8 cellular contexts compared by ENCODE assay signal in the genomic region with DNA sequence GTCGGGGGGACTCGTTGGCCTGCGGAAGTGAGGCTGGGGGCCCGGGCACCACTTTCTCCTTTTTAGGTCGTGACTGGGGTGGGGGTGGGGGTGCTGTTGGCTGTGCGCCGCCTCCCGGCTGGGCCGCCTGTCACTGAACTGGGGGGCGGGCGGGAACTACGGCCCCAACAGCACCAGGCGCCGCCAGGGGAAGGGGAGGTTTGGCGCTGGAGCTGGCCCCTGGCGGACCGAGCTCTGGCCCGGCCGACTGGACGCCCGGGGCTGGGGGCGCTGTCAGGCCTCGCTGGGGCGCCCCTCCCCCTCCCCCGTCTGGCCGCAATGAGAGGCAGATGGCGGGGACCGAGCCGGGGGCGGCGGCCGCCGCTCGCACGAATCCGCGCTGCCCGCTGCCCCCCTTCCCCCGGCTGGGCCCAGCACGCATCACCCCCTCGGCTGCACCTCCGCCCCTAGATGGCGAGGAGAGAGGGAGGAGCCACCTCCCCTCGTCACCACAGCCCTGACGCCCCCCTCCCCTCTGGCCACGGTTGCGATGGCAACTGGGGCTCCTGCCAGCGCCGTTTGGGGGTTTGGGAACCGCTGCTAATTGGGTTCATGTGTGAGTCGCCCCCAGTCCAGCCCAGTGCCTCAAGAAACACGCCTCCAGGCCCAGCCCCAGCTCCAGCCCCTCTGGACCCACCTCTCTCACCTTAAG. TPM values are rescaled to one million over a fixed set of nuclear protein-coding genes. Genes with fewer than 3 reads are reported as not detected.
DNase-seq lines count a peak whose midpoint lies in the region; TF ChIP-seq lines count a peak whose summit lies in the region.

No MANE protein-coding gene starts in this region.

- no peaks in the 10 kb centered on the region for H3K27me3 ChIP-seq in BLaER1
- H3K27me3 ChIP-seq in WERI-Rb-1 (ENCODE audit: insufficient read depth, low read depth, severe bottlenecking), result no peaks in the 10 kb centered on the region
- H3K27me3 ChIP-seq in muscle layer of duodenum (ENCODE audit: low read depth, low read length), result no peaks in the 10 kb centered on the region
- no peaks in the 10 kb centered on the region for H3K27me3 ChIP-seq in vagina

- CTCF ChIA-PET in HEK293 (lab: Yijun Ruan, JAX), result interaction anchor here (1.0 kb wide), 1 partner anchor 35 kb away, joined by 3 read pairs; no protein-coding TSS in a partner anchor

- H3K4me2 ChIP-seq in BLaER1, result peak overlapping the region; percentile 99

- peaks cover 14% of the 10 kb centered on the region; the same call in 1 of the 2 replicates for H4K20me1 ChIP-seq in BLaER1

- peak overlapping the region; percentile 90 for H3K9ac ChIP-seq in BLaER1

- DNase-seq in WERI-Rb-1 (peak; percentile 92), epithelial cell of esophagus (ENCODE audit: low read depth) (no peak), vagina (ENCODE audit: extremely low spot score in 2 of 2) (no peak), pons (ENCODE audit: low spot score) (no peak), NCI-H2029 treated with DMSO at 0.1 percent for 48 hours (lab: John Stamatoyannopoulos, UW) (no peak)

- TF ChIP-seq CTCF in HEK293 (tag by site-specific recombination; IDR thresholded peaks at IDR 0.05) (no peak; the same call in 1 of the 2 replicates), WERI-Rb-1 (IDR thresholded peaks at IDR 0.05; ENCODE audit: low read depth, low read length) (0 out of 2 replicates have a peak, but pooled peaks have one; percentile 14), epithelial cell of esophagus (IDR thresholded peaks at IDR 0.05; ENCODE audit: insufficient read depth, low read depth, low read length, missing control alignments) (no peak), vagina (IDR thresholded peaks at IDR 0.05) (no peak)

- TF ChIP-seq POLR2A in vagina (IDR thresholded peaks at IDR 0.05), result peak in 1 of 2 donors; percentile 63

- H3K27ac ChIP-seq in BLaER1 (peak overlapping the region; percentile 99), HEK293 (ENCODE audit: extremely low read depth, low read depth, low read length) (peak overlapping the region; percentile 97; the same call in 1 of the 2 replicates), WERI-Rb-1 (peak overlapping the region; percentile 94), muscle layer of duodenum (ENCODE audit: low read length) (peak overlapping the region; percentile 82), vagina (peak overlapping the region; percentile 98)

- POLR2A ChIA-PET in HEK293 (lab: Yijun Ruan, JAX), result no interaction called here

- peaks cover 6% of the 10 kb centered on the region; the same call in 1 of the 2 replicates for H3K9me3 ChIP-seq in BLaER1
- no peaks in the 10 kb centered on the region for H3K9me3 ChIP-seq in HEK293 (ENCODE audit: control insufficient read depth, insufficient read depth, low read depth, low read length)
- no peaks in the 10 kb centered on the region for H3K9me3 ChIP-seq in WERI-Rb-1 (ENCODE audit: severe bottlenecking)
- H3K9me3 ChIP-seq in muscle layer of duodenum (ENCODE audit: control insufficient read depth in 1 of 2, low read length in 2 of 2), result no peaks in the 10 kb centered on the region
- H3K9me3 ChIP-seq in vagina, result no peaks in the 10 kb centered on the region

- H3K4me1 ChIP-seq in BLaER1 (peaks cover 51% of the 10 kb centered on the region), HEK293 (ENCODE audit: control insufficient read depth, insufficient read depth, low read length) (peaks cover 22% of the 10 kb centered on the region), muscle layer of duodenum (ENCODE audit: control insufficient read depth in 1 of 2, insufficient read depth in 2 of 2, low read length in 2 of 2) (peaks cover 7 to 25% of the 10 kb centered on the region in 2 donors), vagina (peaks cover 58% of the 10 kb centered on the region)

- intact Hi-C loops in vagina (cut with DNase I), result no loop called here

- H3K4me3 ChIP-seq in BLaER1 (peak overlapping the region; percentile 92), HEK293 (ENCODE audit: low read depth, low read length) (peak overlapping the region; percentile 32), WERI-Rb-1 (ENCODE audit: low read depth, low read length) (peak overlapping the region; percentile 80), epithelial cell of esophagus (ENCODE audit: low read length) (peak overlapping the region; percentile 78), muscle layer of duodenum (ENCODE audit: low read depth in 1 of 2, low read length in 2 of 2) (peak overlapping the region; percentile 64 to 79), vagina (peak overlapping the region; percentile 74 to 75)

- H3K36me3 ChIP-seq in BLaER1 (peaks cover 39% of the 10 kb centered on the region), HEK293 (ENCODE audit: control insufficient read depth in 2 of 2, insufficient read depth in 1 of 2, low read length in 2 of 2) (peaks cover 0 to 39% of the 10 kb centered on the region in 2 experiments; a peak in 2 of 3 replicates), WERI-Rb-1 (peaks cover 6% of the 10 kb centered on the region), muscle layer of duodenum (ENCODE audit: control insufficient read depth in 1 of 2, insufficient read depth in 2 of 2, low read length in 2 of 2) (peaks cover 0 to 22% of the 10 kb centered on the region in 2 donors), vagina (peaks cover 0 to 7% of the 10 kb centered on the region in 2 donors)

TF ChIP-seq in HEK293, 187 proteins besides CTCF, POLR2A, EP300 and RAD21 (continues in another document):
- TF ChIP-seq ZNF791 (tag by site-specific recombination; IDR thresholded peaks at IDR 0.05) (no peak), ZNF202 (tag by site-specific recombination; IDR thresholded peaks at IDR 0.05; ENCODE audit: borderline replicate concordance) (no peak; the same call in 1 of the 2 replicates), ZFP69B (tag by site-specific recombination; IDR thresholded peaks at IDR 0.05) (no peak), ZNF707 (tag by site-specific recombination; IDR thresholded peaks at IDR 0.05) (no peak), ZNF112 (tag by site-specific recombination; IDR thresholded peaks at IDR 0.05) (no peak), ZNF114 (tag by site-specific recombination; IDR thresholded peaks at IDR 0.05) (no peak), ZNF311 (tag by site-specific recombination; IDR thresholded peaks at IDR 0.05; ENCODE audit: borderline replicate concordance) (no peak), ZBTB48 (tag by site-specific recombination; IDR thresholded peaks at IDR 0.05) (no peak), ZNF341 (tag by site-specific recombination; IDR thresholded peaks at IDR 0.05; ENCODE audit: low read depth) (peak; percentile 45; the same call in 1 of the 2 replicates), ZNF701 (tag by site-specific recombination; IDR thresholded peaks at IDR 0.05) (no peak), ZNF664 (tag by site-specific recombination; IDR thresholded peaks at IDR 0.05) (no peak), YY2 (tag by site-specific recombination; IDR thresholded peaks at IDR 0.05) (0 out of 2 replicates have a peak, but pooled peaks have one; percentile 30), KLF1 (tag by site-specific recombination; IDR thresholded peaks at IDR 0.05) (0 out of 2 replicates have a peak, but pooled peaks have one; percentile 34), KLF16 (tag by site-specific recombination; IDR thresholded peaks at IDR 0.05) (0 out of 2 replicates have a peak, but pooled peaks have one; percentile 17), ZNF366 (tag by site-specific recombination; conservative IDR thresholded peaks at IDR 0.05) (no peak), ZNF211 (tag by site-specific recombination; IDR thresholded peaks at IDR 0.05; ENCODE audit: low read depth) (no peak), SP3 (tag by site-specific recombination; IDR thresholded peaks at IDR 0.05) (no peak), ZNF248 (tag by site-specific recombination; IDR thresholded peaks at IDR 0.05) (no peak), GLIS2 (tag by site-specific recombination; IDR thresholded peaks at IDR 0.05) (peak; percentile 29; the same call in 1 of the 2 replicates), MEIS1 (CRISPR knock-in tag; IDR thresholded peaks at IDR 0.05; ENCODE audit: borderline replicate concordance) (no peak), ZNF169 (tag by site-specific recombination; IDR thresholded peaks at IDR 0.05) (no peak)
- TF ChIP-seq, protein P1, sequence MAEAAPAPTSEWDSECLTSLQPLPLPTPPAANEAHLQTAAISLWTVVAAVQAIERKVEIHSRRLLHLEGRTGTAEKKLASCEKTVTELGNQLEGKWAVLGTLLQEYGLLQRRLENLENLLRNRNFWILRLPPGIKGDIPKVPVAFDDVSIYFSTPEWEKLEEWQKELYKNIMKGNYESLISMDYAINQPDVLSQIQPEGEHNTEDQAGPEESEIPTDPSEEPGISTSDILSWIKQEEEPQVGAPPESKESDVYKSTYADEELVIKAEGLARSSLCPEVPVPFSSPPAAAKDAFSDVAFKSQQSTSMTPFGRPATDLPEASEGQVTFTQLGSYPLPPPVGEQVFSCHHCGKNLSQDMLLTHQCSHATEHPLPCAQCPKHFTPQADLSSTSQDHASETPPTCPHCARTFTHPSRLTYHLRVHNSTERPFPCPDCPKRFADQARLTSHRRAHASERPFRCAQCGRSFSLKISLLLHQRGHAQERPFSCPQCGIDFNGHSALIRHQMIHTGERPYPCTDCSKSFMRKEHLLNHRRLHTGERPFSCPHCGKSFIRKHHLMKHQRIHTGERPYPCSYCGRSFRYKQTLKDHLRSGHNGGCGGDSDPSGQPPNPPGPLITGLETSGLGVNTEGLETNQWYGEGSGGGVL (tag by site-specific recombination; IDR thresholded peaks at IDR 0.05), result peak; percentile 56
- TF ChIP-seq, protein P2, sequence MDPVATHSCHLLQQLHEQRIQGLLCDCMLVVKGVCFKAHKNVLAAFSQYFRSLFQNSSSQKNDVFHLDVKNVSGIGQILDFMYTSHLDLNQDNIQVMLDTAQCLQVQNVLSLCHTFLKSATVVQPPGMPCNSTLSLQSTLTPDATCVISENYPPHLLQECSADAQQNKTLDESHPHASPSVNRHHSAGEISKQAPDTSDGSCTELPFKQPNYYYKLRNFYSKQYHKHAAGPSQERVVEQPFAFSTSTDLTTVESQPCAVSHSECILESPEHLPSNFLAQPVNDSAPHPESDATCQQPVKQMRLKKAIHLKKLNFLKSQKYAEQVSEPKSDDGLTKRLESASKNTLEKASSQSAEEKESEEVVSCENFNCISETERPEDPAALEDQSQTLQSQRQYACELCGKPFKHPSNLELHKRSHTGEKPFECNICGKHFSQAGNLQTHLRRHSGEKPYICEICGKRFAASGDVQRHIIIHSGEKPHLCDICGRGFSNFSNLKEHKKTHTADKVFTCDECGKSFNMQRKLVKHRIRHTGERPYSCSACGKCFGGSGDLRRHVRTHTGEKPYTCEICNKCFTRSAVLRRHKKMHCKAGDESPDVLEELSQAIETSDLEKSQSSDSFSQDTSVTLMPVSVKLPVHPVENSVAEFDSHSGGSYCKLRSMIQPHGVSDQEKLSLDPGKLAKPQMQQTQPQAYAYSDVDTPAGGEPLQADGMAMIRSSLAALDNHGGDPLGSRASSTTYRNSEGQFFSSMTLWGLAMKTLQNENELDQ (tag by site-specific recombination; IDR thresholded peaks at IDR 0.05; ENCODE audit: low read depth), result no peak

RNA-seq across cellular contexts. Expression of a gene that starts 0.7 kb away (rescaled TPM):
- 47.9 TPM for total RNA-seq in vagina

RNA-seq across cellular contexts. Expression of a gene that starts 28.9 kb away (rescaled TPM):
- 10.1 TPM for total RNA-seq in vagina

RNA-seq across cellular contexts. Expression of a gene that starts 30.1 kb away (rescaled TPM):
- 14.7 TPM for total RNA-seq in vagina

RNA-seq across cellular contexts. Expression of a gene that starts 33.8 kb away (rescaled TPM):
- total RNA-seq in vagina, result 32.7 TPM

RNA-seq across cellular contexts. Expression of a gene that starts 57.4 kb away (rescaled TPM):
- total RNA-seq in vagina, result 35.1 TPM

Comparison
In these comparisons a context has a peak if more than half of its experiments do, and no peak if none do; other contexts are left out.
1. H3K4me3 ChIP-seq: peak in every context shown above with its lines; median percentile 92 in BLaER1; 80 in WERI-Rb-1; 78 in epithelial cell of esophagus; 74 in vagina; 72 in muscle layer of duodenum; 32 in HEK293.